ENCODE assay signal across 8 cellular contexts in genomic region chr9:97500765-97501176, GRCh38. TPM values are rescaled to one million over a fixed set of nuclear protein-coding genes. Genes with fewer than 3 reads are reported as not detected.
DNase-seq lines count a peak whose midpoint lies in the region; ATAC-seq and TF ChIP-seq lines count a peak whose summit lies in the region.

No MANE protein-coding gene starts in this region.

- H3K18ac ChIP-seq in mesenchymal stem cell (ENCODE audit: low read depth in 1 of 2, low read length in 2 of 2), result no peak overlapping the region

- H3K27me3 ChIP-seq in cardiac muscle cell (peaks cover 14% of the 10 kb centered on the region), mesenchymal stem cell (ENCODE audit: control insufficient read depth in 1 of 2, insufficient read depth in 1 of 2, low read length in 2 of 2) (peaks cover 42 to 48% of the 10 kb centered on the region in 2 experiments)

- H2BK5ac ChIP-seq in mesenchymal stem cell (ENCODE audit: low read depth, low read length, poor library complexity, severe bottlenecking), result no peak overlapping the region

- H3K4me3 ChIP-seq in cardiac muscle cell (peak overlapping the region; percentile 86), mesenchymal stem cell (ENCODE audit: insufficient read depth in 1 of 2, low read depth in 1 of 2, low read length in 2 of 2) (peak overlapping the region in 1 of 2 experiments; percentile 76), urinary bladder (ENCODE audit: low read depth, low read length) (peak overlapping the region; percentile 96)

- H3K4me2 ChIP-seq in mesenchymal stem cell (ENCODE audit: low read length, poor library complexity, severe bottlenecking), result peak overlapping the region; percentile 87

- peaks cover 24% of the 10 kb centered on the region for H3K4me1 ChIP-seq in cardiac muscle cell (ENCODE audit: low read depth)
- peaks cover 19% of the 10 kb centered on the region for H3K4me1 ChIP-seq in mesenchymal stem cell (ENCODE audit: control insufficient read depth, insufficient read depth, low read depth, low read length)
- no peaks in the 10 kb centered on the region for H3K4me1 ChIP-seq in urinary bladder (ENCODE audit: insufficient read depth)

- WGBS in mesenchymal stem cell, result 7% methylated on average over 4 of the region's 6 CpGs
- WGBS in urinary bladder, result 18% methylated on average over 6 of the region's 6 CpGs

- H3K9ac ChIP-seq in mesenchymal stem cell (ENCODE audit: low read length), result peak overlapping the region; percentile 71

- no peak overlapping the region for H3K14ac ChIP-seq in mesenchymal stem cell (ENCODE audit: low read length in 2 of 2)

- TF ChIP-seq CTCF in cardiac muscle cell (IDR thresholded peaks at IDR 0.05; ENCODE audit: low read depth, low read length), result no peak
- no peak for TF ChIP-seq CTCF in brain (conservative IDR thresholded peaks at IDR 0.05)

- no peak overlapping the region for H3K4ac ChIP-seq in mesenchymal stem cell (ENCODE audit: low read depth in 1 of 2, low read length in 2 of 2)

- H3K9me3 Mint-ChIP-seq in brain, result peaks cover 2 to 32% (median 6%) of the 10 kb centered on the region in 5 experiments

- no peak overlapping the region for H2AK5ac ChIP-seq in mesenchymal stem cell (ENCODE audit: low read length, severe bottlenecking)

- H2BK12ac ChIP-seq in mesenchymal stem cell (ENCODE audit: low read length in 2 of 2), result no peak overlapping the region

- H2BK15ac ChIP-seq in mesenchymal stem cell (ENCODE audit: low read depth, poor library complexity, severe bottlenecking), result no peak overlapping the region

- peak overlapping the region in 3 of 5 experiments; percentile 48 to 82 (median 48) for H3K27ac Mint-ChIP-seq in brain

- DNase-seq in cardiac muscle cell (ENCODE audit: low read depth in 1 of 2, low spot score in 1 of 2) (no peak), Right ventricle myocardium superior (no peak), mesenchymal stem cell (no peak), NCI-H2081 treated with DMSO at 0.1 percent for 48 hours (lab: John Stamatoyannopoulos, UW) (no peak)

- intact Hi-C loops in Right ventricle myocardium superior (cut with DNase I), result loop anchor here (10.0 kb wide), 2 partner anchors 54 to 94 kb away; no protein-coding TSS in a partner anchor

- H3K27me3 Mint-ChIP-seq in brain, result peaks cover 44% of the 10 kb centered on the region

- H3K4me1 Mint-ChIP-seq in brain, result peaks cover 16% of the 10 kb centered on the region

- H3K36me3 ChIP-seq in cardiac muscle cell, result no peaks in the 10 kb centered on the region
- peaks cover 0 to 10% of the 10 kb centered on the region in 2 experiments for H3K36me3 ChIP-seq in mesenchymal stem cell (ENCODE audit: control insufficient read depth in 1 of 2, insufficient read depth in 2 of 2, low read depth in 1 of 2, low read length in 2 of 2)
- peaks cover 2% of the 10 kb centered on the region for H3K36me3 ChIP-seq in urinary bladder (ENCODE audit: insufficient read depth)

- H3K79me1 ChIP-seq in mesenchymal stem cell (replicated peaks; ENCODE audit: low read length, poor library complexity, severe bottlenecking), result no peaks in the 10 kb centered on the region

- H3K36me3 Mint-ChIP-seq in brain, result peaks cover 11% of the 10 kb centered on the region

- H3K9me3 ChIP-seq in cardiac muscle cell (ENCODE audit: low read depth) (no peaks in the 10 kb centered on the region), mesenchymal stem cell (ENCODE audit: control insufficient read depth, low read length) (no peaks in the 10 kb centered on the region)

- no peak overlapping the region for H4K8ac ChIP-seq in mesenchymal stem cell (ENCODE audit: low read length)

- no peak overlapping the region for H3K27ac ChIP-seq in cardiac muscle cell
- H3K27ac ChIP-seq in mesenchymal stem cell (ENCODE audit: low read length, poor library complexity, severe bottlenecking), result no peak overlapping the region
- H3K27ac ChIP-seq in urinary bladder (ENCODE audit: low read depth), result no peak overlapping the region

- no peak overlapping the region for H2AFZ ChIP-seq in mesenchymal stem cell (ENCODE audit: low read depth, low read length)

- no peak for ATAC-seq in Right ventricle myocardium superior (ENCODE audit: poor library complexity)
- ATAC-seq in HG03439 (IDR thresholded peaks at IDR 0.05; ENCODE audit: unreplicated experiment), result no peak
- ATAC-seq in HG02763 (IDR thresholded peaks at IDR 0.05; ENCODE audit: unreplicated experiment), result no peak

- H3K23ac ChIP-seq in mesenchymal stem cell (ENCODE audit: low read length in 2 of 2), result no peak overlapping the region

- peak overlapping the region; percentile 70 to 88 (median 82) for H3K4me3 Mint-ChIP-seq in brain

- no peak overlapping the region for H2BK120ac ChIP-seq in mesenchymal stem cell (ENCODE audit: low read depth, low read length)

- no peak overlapping the region for H4K91ac ChIP-seq in mesenchymal stem cell (ENCODE audit: low read length)

RNA-seq across cellular contexts. Expression of gene TMOD1, which starts 0.7 kb away (rescaled TPM):
- total RNA-seq in cardiac muscle cell (61.4 and 75.7 TPM in 2 replicates), Right ventricle myocardium superior (192 TPM), urinary bladder (9.3 TPM)
- polyA plus RNA-seq in cardiac muscle cell (168 and 219 TPM in 2 replicates), brain (ENCODE audit: insufficient read depth, low read depth, low replicate concordance) (29.7 TPM), urinary bladder (36.6 TPM)
- polyA plus RNA-seq in mesenchymal stem cell (2013, experiment 1 of 2), result 0.72 TPM
- polyA plus RNA-seq in mesenchymal stem cell (2013, experiment 2 of 2), result 0.68 TPM
